Comparison of ENCODE assay signal across 9 cellular contexts in genomic region chr2:24082787-24083566, GRCh38. TPM values are rescaled to one million over a fixed set of nuclear protein-coding genes. Genes with fewer than 3 reads are reported as not detected.
DNase-seq lines count a peak whose midpoint lies in the region; ATAC-seq, FAIRE-seq and TF ChIP-seq lines count a peak whose summit lies in the region.
"Had no signal": no experiment of that assay in that cellular context is flagged by ENCODE, and none has a peak within 500 bp of the region (broad histone marks: within the 10 kb centered on the region; RNA-seq: fewer than 3 reads in every experiment).

No MANE protein-coding gene starts in this region.

- peak overlapping the region; percentile 92 for H3K27ac ChIP-seq in WERI-Rb-1
- H3K27ac ChIP-seq in prostate gland = peak overlapping the region; percentile 91 to 93

- TF ChIP-seq CTCF in GM12875 (IDR thresholded peaks at IDR 0.05; ENCODE audit: borderline replicate concordance, insufficient read depth, low read depth, low read length) (no peak), WERI-Rb-1 (IDR thresholded peaks at IDR 0.05; ENCODE audit: low read depth, low read length) (no peak), fibroblast of pulmonary artery (IDR thresholded peaks at IDR 0.05; ENCODE audit: low read length, missing control alignments) (no peak), prostate gland (IDR thresholded peaks at IDR 0.05) (no peak)

- TF ChIP-seq POLR2A in prostate gland (IDR thresholded peaks at IDR 0.05) (no peak), H54 (IDR thresholded peaks at IDR 0.05; ENCODE audit: low read depth, low read length) (no peak)

- H3K4me3 ChIP-seq in GM12875 (ENCODE audit: low read depth, low read length) = peak overlapping the region; percentile 73
- peak overlapping the region; percentile 48 for H3K4me3 ChIP-seq in WERI-Rb-1 (ENCODE audit: low read depth, low read length)
- H3K4me3 ChIP-seq in fibroblast of pulmonary artery (replicated peaks; ENCODE audit: low read depth, low read length) = peak overlapping the region; percentile 73
- peak overlapping the region in 1 of 2 donors; percentile 59 for H3K4me3 ChIP-seq in prostate gland

- DNase-seq in WERI-Rb-1 (no peak), fibroblast of pulmonary artery (ENCODE audit: low read depth) (no peak), prostate gland (ENCODE audit: low spot score) (no peak), H54 (ENCODE audit: insufficient read length, low spot score) (no peak), SIG-M5 (lab: John Stamatoyannopoulos, UW) (no peak), ureter (ENCODE audit: low spot score) (no peak)
- DNase-seq: cerebellar nuclear complex had no signal

- intact Hi-C loops in prostate gland (cut with DNase I) = loop anchor here (10.0 kb wide), 1 partner anchor 302 kb away; no protein-coding TSS in a partner anchor

- H3K27me3 ChIP-seq in WERI-Rb-1 (ENCODE audit: insufficient read depth, low read depth, severe bottlenecking) = no peaks in the 10 kb centered on the region
- H3K27me3 ChIP-seq in prostate gland (replicated peaks; ENCODE audit: insufficient read depth) = no peaks in the 10 kb centered on the region

- H3K36me3 ChIP-seq in WERI-Rb-1 (peaks cover 18% of the 10 kb centered on the region), prostate gland (no peaks in the 10 kb centered on the region)

- H3K4me1 ChIP-seq in prostate gland (replicated peaks) = peaks cover 3% of the 10 kb centered on the region

- ATAC-seq in GM21737 (IDR thresholded peaks at IDR 0.05; ENCODE audit: unreplicated experiment) = no peak

- FAIRE-seq in H54 (lab: Jason Lieb, UNC) = no peak

- H3K9me3 ChIP-seq in WERI-Rb-1 (ENCODE audit: severe bottlenecking) = no peaks in the 10 kb centered on the region
- H3K9me3 ChIP-seq in prostate gland = no peaks in the 10 kb centered on the region

- 81% methylated on average over 6 of the region's 8 CpGs for WGBS in prostate gland

RNA-seq across cellular contexts. Expression of gene TP53I3, which starts 1.7 kb away (rescaled TPM):
- total RNA-seq in prostate gland (10 to 100 TPM; 16.2 to 26.2 TPM), ureter (30.5 TPM)

RNA-seq across cellular contexts. Expression of gene SF3B6, which starts 6.9 kb away (rescaled TPM):
- total RNA-seq in prostate gland (10 to 100 TPM; 78.9 to 79.3 TPM), ureter (70.5 TPM)

RNA-seq across cellular contexts. Expression of gene FKBP1B, which starts 33.4 kb away (rescaled TPM):
- total RNA-seq in prostate gland (1 to 10 TPM; 8.5 to 8.6 TPM), ureter (4.1 TPM)

RNA-seq across cellular contexts. Expression of gene WDCP, which starts 35.8 kb away (rescaled TPM):
- total RNA-seq in prostate gland = 1 to 10 TPM; 6.3 to 7.2 TPM
- 13.6 TPM for total RNA-seq in ureter

RNA-seq across cellular contexts. Expression of gene PFN4, which starts 40.2 kb away (rescaled TPM):
- total RNA-seq in prostate gland = 10 to 100 TPM in 1 of 2 donors, not detected in 1; 16.9 TPM
- 1.2 TPM for total RNA-seq in ureter
